Comparison of ENCODE assay signal across 33 cellular contexts in genomic region chr1:101088431-101088830, GRCh38.
DNase-seq lines count a peak whose midpoint lies in the region; ATAC-seq and TF ChIP-seq lines count a peak whose summit lies in the region.
"Had no signal": no experiment of that assay in that cellular context is flagged by ENCODE, and none has a peak within 500 bp of the region (broad histone marks: within the 10 kb centered on the region; RNA-seq: fewer than 3 reads in every experiment).

No MANE protein-coding gene starts in this region.

- H2BK5ac ChIP-seq in IMR-90 (ENCODE audit: low read depth, low read length, poor library complexity, severe bottlenecking) = no peak overlapping the region

- H4K91ac ChIP-seq in IMR-90 (ENCODE audit: insufficient read depth, low read depth, low read length) = no peak overlapping the region

- TF ChIP-seq POLR2A in IMR-90 (IDR thresholded peaks at IDR 0.05; ENCODE audit: low read depth, low read length) = no peak

- no peak overlapping the region for H3K4me2 ChIP-seq in IMR-90 (ENCODE audit: low read depth, low read length)
- H3K4me2 ChIP-seq: GM23338 had no signal

- H3K27me3 ChIP-seq in IMR-90 (ENCODE audit: control insufficient read depth, insufficient read depth, low read length) = no peaks in the 10 kb centered on the region

- no peak overlapping the region for H4K8ac ChIP-seq in IMR-90 (ENCODE audit: low read depth in 2 of 2, low read length in 2 of 2)

- peak overlapping the region; percentile 31 for H3K27ac Mint-ChIP-seq in activated CD8-positive, alpha-beta T cell treated with anti-CD3 and anti-CD28 coated beads for 36 hours
- peak overlapping the region in 6 of 10 donors; percentile 11 to 80 (median 50) for H3K27ac Mint-ChIP-seq in naive thymus-derived CD8-positive, alpha-beta T cell
- H3K27ac Mint-ChIP-seq in progenitor cell of endocrine pancreas = no peak overlapping the region
- H3K27ac Mint-ChIP-seq: GM23338; HFFc6; IgD-negative memory B cell; natural killer cell treated with Interleukin-12 subunit alpha and Interleukin-12 subunit beta and Interleukin-15 and Interleukin-18, amount 100 ng/mL, for 72 hours had no signal

- H4K20me1 ChIP-seq in IMR-90 (ENCODE audit: insufficient read depth, low read length) = no peaks in the 10 kb centered on the region

- no CpG with 5 or more reads among the region's 1 CpG for WGBS in IMR-90 (ENCODE audit: extremely low coverage in 2 of 2, insufficient read length in 1 of 2), 2 experiments

- H3K9ac ChIP-seq in IMR-90 (ENCODE audit: low read depth, low read length) = no peak overlapping the region

- peaks cover 2% of the 10 kb centered on the region for H3K9me3 Mint-ChIP-seq in activated CD8-positive, alpha-beta T cell treated with anti-CD3 and anti-CD28 coated beads for 36 hours
- H3K9me3 Mint-ChIP-seq in naive thymus-derived CD8-positive, alpha-beta T cell = peaks cover 0 to 6% (median 0%) of the 10 kb centered on the region in 9 donors
- no peaks in the 10 kb centered on the region for H3K9me3 Mint-ChIP-seq in progenitor cell of endocrine pancreas (ENCODE audit: low read depth)
- H3K9me3 Mint-ChIP-seq: GM23338; HFFc6; natural killer cell treated with Interleukin-12 subunit alpha and Interleukin-12 subunit beta and Interleukin-15 and Interleukin-18, amount 100 ng/mL, for 72 hours had no signal

- no peak overlapping the region for H2BK15ac ChIP-seq in IMR-90 (ENCODE audit: low read depth, low read length)

- H2AK5ac ChIP-seq in IMR-90 (ENCODE audit: low read depth, low read length) = no peak overlapping the region

- BruUV-seq in IMR-90 (replicated peaks; lab: Mats Ljungman, UMichigan) = no TSS peak

- H3K4me1 ChIP-seq in IMR-90 (ENCODE audit: control insufficient read depth, insufficient read depth, low read length) = no peaks in the 10 kb centered on the region
- H3K4me1 ChIP-seq: Caco-2, psoas muscle had no signal

- no peak for TF ChIP-seq RAD21 in IMR-90 (IDR thresholded peaks at IDR 0.05; ENCODE audit: low read length)

- H3K79me1 ChIP-seq in IMR-90 (ENCODE audit: low read depth in 1 of 2, low read length in 2 of 2) = no peaks in the 10 kb centered on the region

- H3K4me3 ChIP-seq in IMR-90 (ENCODE audit: insufficient read depth, low read depth, low read length) = no peak overlapping the region
- H3K4me3 ChIP-seq: GM23338, mucosa of descending colon, psoas muscle had no signal

- no peak overlapping the region for H3K27ac ChIP-seq in IMR-90 (ENCODE audit: insufficient read depth, low read length)
- H3K27ac ChIP-seq: 22Rv1, C4-2B, psoas muscle, RWPE1 had no signal

- H3K4me3 Mint-ChIP-seq in activated CD8-positive, alpha-beta T cell treated with anti-CD3 and anti-CD28 coated beads for 36 hours = no peak overlapping the region
- no peak overlapping the region for H3K4me3 Mint-ChIP-seq in naive thymus-derived CD8-positive, alpha-beta T cell
- no peak overlapping the region for H3K4me3 Mint-ChIP-seq in progenitor cell of endocrine pancreas (ENCODE audit: low read depth)
- H3K4me3 Mint-ChIP-seq: GM23338; HFFc6; IgD-negative memory B cell; natural killer cell treated with Interleukin-12 subunit alpha and Interleukin-12 subunit beta and Interleukin-15 and Interleukin-18, amount 100 ng/mL, for 72 hours had no signal

- no peak overlapping the region for H3K23ac ChIP-seq in IMR-90 (ENCODE audit: low read depth, low read length)

- no peaks in the 10 kb centered on the region for H3K27me3 Mint-ChIP-seq in activated CD8-positive, alpha-beta T cell treated with anti-CD3 and anti-CD28 coated beads for 36 hours
- H3K27me3 Mint-ChIP-seq in naive thymus-derived CD8-positive, alpha-beta T cell = no peaks in the 10 kb centered on the region
- no peaks in the 10 kb centered on the region for H3K27me3 Mint-ChIP-seq in progenitor cell of endocrine pancreas
- H3K27me3 Mint-ChIP-seq: IgD-negative memory B cell; natural killer cell treated with Interleukin-12 subunit alpha and Interleukin-12 subunit beta and Interleukin-15 and Interleukin-18, amount 100 ng/mL, for 72 hours had no signal

- H2BK20ac ChIP-seq in IMR-90 (ENCODE audit: low read depth, low read length) = no peak overlapping the region

- H3K36me3 Mint-ChIP-seq in activated CD8-positive, alpha-beta T cell treated with anti-CD3 and anti-CD28 coated beads for 36 hours (ENCODE audit: low read depth) = peaks cover 28% of the 10 kb centered on the region
- peaks cover 0 to 19% (median 16%) of the 10 kb centered on the region in 3 donors for H3K36me3 Mint-ChIP-seq in naive thymus-derived CD8-positive, alpha-beta T cell
- H3K36me3 Mint-ChIP-seq in progenitor cell of endocrine pancreas (ENCODE audit: insufficient read depth) = no peaks in the 10 kb centered on the region

- POLR2A ChIA-PET in IMR-90 (lab: Charles Lee; ENCODE audit: unreplicated experiment) = no interaction called here
- POLR2A ChIA-PET in activated CD8-positive, alpha-beta T cell treated with anti-CD3 and anti-CD28 coated beads for 36 hours (lab: Charles Lee) = interaction anchor here (1.0 kb wide), 1 partner anchor 50 kb away, joined by 3 read pairs; no protein-coding TSS in a partner anchor
- POLR2A ChIA-PET in naive thymus-derived CD8-positive, alpha-beta T cell (lab: Charles Lee) = interaction anchor here (0.6 to 1.1 kb wide), 3 partner anchors 9 to 35 kb away, joined by 3 to 4 read pairs (median 4); no protein-coding TSS in a partner anchor

- no peak overlapping the region for H3K18ac ChIP-seq in IMR-90 (ENCODE audit: low read depth, low read length)

- H4K5ac ChIP-seq in IMR-90 (ENCODE audit: low read depth, low read length) = no peak overlapping the region

- H3K9me3 ChIP-seq in IMR-90 (ENCODE audit: control insufficient read depth, insufficient read depth, low read length) = no peaks in the 10 kb centered on the region
- H3K9me3 ChIP-seq: Caco-2, mucosa of descending colon, psoas muscle had no signal

- peaks cover 2% of the 10 kb centered on the region; the same call in 1 of the 2 replicates for H3K9me1 ChIP-seq in IMR-90 (ENCODE audit: insufficient read depth, low read length)

- TF ChIP-seq CTCF in IMR-90 (conservative IDR thresholded peaks at IDR 0.05; ENCODE audit: low read depth, low read length) (no peak), progenitor cell of endocrine pancreas (IDR thresholded peaks at IDR 0.05; ENCODE audit: unreplicated experiment) (no peak)
- TF ChIP-seq CTCF in activated CD8-positive, alpha-beta T cell treated with anti-CD3 and anti-CD28 coated beads for 36 hours (IDR thresholded peaks at IDR 0.05) = no peak

- CTCF ChIA-PET in IMR-90 (lab: Yijun Ruan, JAX) = no interaction called here
- CTCF ChIA-PET in activated CD8-positive, alpha-beta T cell treated with anti-CD3 and anti-CD28 coated beads for 36 hours (lab: Charles Lee) = interaction anchor here (0.7 to 1.3 kb wide), 3 partner anchors 10 to 150 kb away, joined by 3 read pairs; no protein-coding TSS in a partner anchor

- DNase-seq in activated CD4-positive, CD25-positive, alpha-beta regulatory T cell (lab: John Stamatoyannopoulos, UW) = no peak
- DNase-seq in IMR-90 (peak; percentile 7), progenitor cell of endocrine pancreas (ENCODE audit: low spot score, unreplicated experiment) (no peak), NCI-H2227 (lab: John Stamatoyannopoulos, UW; ENCODE audit: unreplicated experiment) (no peak)
- peak; percentile 23 for DNase-seq in activated CD8-positive, alpha-beta T cell treated with anti-CD3 and anti-CD28 coated beads for 36 hours
- no peak for DNase-seq in naive thymus-derived CD8-positive, alpha-beta T cell
- DNase-seq: activated CD4-positive, alpha-beta T cell treated with anti-CD3 and anti-CD28 coated beads for 1 hour; activated naive CD4-positive, alpha-beta T cell treated with Interleukin-2 at 50 U/mL for 16 hours; anterior cingulate cortex; Caco-2; DMS53; effector CD4-positive, alpha-beta T cell; HFFc6; hippocampal formation; left cardiac atrium; mucosa of descending colon; NCI-H1092 treated with DMSO at 0.1 percent for 48 hours; NCI-H1694 treated with DMSO at 0.1 percent for 48 hours; NCI-H510A; occipital lobe; psoas muscle; stimulated activated CD4-positive, alpha-beta T cell treated with anti-CD3 and anti-CD28 coated beads, Interleukin-12 subunit alpha, Interleukin-12 subunit beta, amount 100 ng/mL, for 4 hours; stimulated activated CD4-positive, alpha-beta T cell treated with anti-CD3 and anti-CD28 coated beads, Interleukin-2, amount 100 ng/mL, for 48 hours; T-helper 1 cell had no signal

- H3K4ac ChIP-seq in IMR-90 (ENCODE audit: low read depth, low read length) = no peak overlapping the region

- H3K4me1 Mint-ChIP-seq in activated CD8-positive, alpha-beta T cell treated with anti-CD3 and anti-CD28 coated beads for 36 hours (ENCODE audit: low read depth) = peaks cover 31% of the 10 kb centered on the region
- H3K4me1 Mint-ChIP-seq in naive thymus-derived CD8-positive, alpha-beta T cell = peaks cover 10 to 36% (median 23%) of the 10 kb centered on the region in 4 donors
- no peaks in the 10 kb centered on the region for H3K4me1 Mint-ChIP-seq in progenitor cell of endocrine pancreas (ENCODE audit: low read depth)
- H3K4me1 Mint-ChIP-seq: GM23338 had no signal

- dilution Hi-C loops in IMR-90 (cut with HindIII; ENCODE audit: low sequenced_read_pairs, unreplicated experiment) = no loop called here

- intact Hi-C loops in IMR-90 (cut with micrococcal nuclease) = no loop called here
- intact Hi-C loops in activated CD8-positive, alpha-beta T cell treated with anti-CD3 and anti-CD28 coated beads for 36 hours (cut with micrococcal nuclease) = no loop called here

- H2AK9ac ChIP-seq in IMR-90 (replicated peaks; ENCODE audit: low read depth, low read length, poor library complexity) = no peak overlapping the region

- in situ Hi-C loops in IMR-90 (cut with MboI; ENCODE audit: low sequenced_read_pairs) = no loop called here

- H3K56ac ChIP-seq in IMR-90 (ENCODE audit: extremely low read depth, insufficient read depth, low read length) = no peak overlapping the region

- H3K14ac ChIP-seq in IMR-90 (replicated peaks; ENCODE audit: low read depth, low read length) = no peak overlapping the region

- peak; percentile 92 to 95 for ATAC-seq in activated CD4-positive, CD25-positive, alpha-beta regulatory T cell treated with anti-CD3 and anti-CD28 coated beads, Interleukin-2, amount 50 U/mL, for 24 hours
- ATAC-seq in IMR-90 (ENCODE audit: low read depth) (no peak), GM21576 (IDR thresholded peaks at IDR 0.05; ENCODE audit: unreplicated experiment) (no peak)
- ATAC-seq in activated CD8-positive, alpha-beta T cell treated with anti-CD3 and anti-CD28 coated beads for 36 hours = peak; percentile 89
- ATAC-seq in naive thymus-derived CD8-positive, alpha-beta T cell = peak in 1 of 2 donors; percentile 28
- ATAC-seq: GM23338; left cardiac atrium; mucosa of descending colon; natural killer cell treated with Interleukin-12 subunit alpha and Interleukin-12 subunit beta and Interleukin-15 and Interleukin-18, amount 100 ng/mL, for 72 hours; psoas muscle; sciatic nerve had no signal

- no peak overlapping the region for H2AFZ ChIP-seq in IMR-90 (replicated peaks; ENCODE audit: low read length, poor library complexity)
- H2AFZ ChIP-seq: GM23338 had no signal

- no peaks in the 10 kb centered on the region for H3K36me3 ChIP-seq in IMR-90 (ENCODE audit: control insufficient read depth, insufficient read depth, low read length)

- H2BK120ac ChIP-seq in IMR-90 (ENCODE audit: low read depth, low read length) = no peak overlapping the region

TF ChIP-seq in IMR-90, 13 proteins besides CTCF, POLR2A, EP300 and RAD21:
- TF ChIP-seq MAZ (IDR thresholded peaks at IDR 0.05; ENCODE audit: borderline replicate concordance, low read depth, low read length) (no peak), BHLHE40 (IDR thresholded peaks at IDR 0.05; ENCODE audit: low read depth, low read length) (no peak)

Comparison
In these comparisons a context has a peak if more than half of its experiments do, and no peak if none do; other contexts are left out.
1. ATAC-seq: peak in activated CD4-positive, CD25-positive, alpha-beta regulatory T cell treated with anti-CD3 and anti-CD28 coated beads, Interleukin-2, amount 50 U/mL, for 24 hours (2 of 2) and activated CD8-positive, alpha-beta T cell treated with anti-CD3 and anti-CD28 coated beads for 36 hours (single experiment); none in IMR-90 (single experiment) and GM21576 (single experiment).
2. DNase-seq: peak in IMR-90 (single experiment) and activated CD8-positive, alpha-beta T cell treated with anti-CD3 and anti-CD28 coated beads for 36 hours (single experiment); none in activated CD4-positive, CD25-positive, alpha-beta regulatory T cell (0 of 4), naive thymus-derived CD8-positive, alpha-beta T cell (0 of 10), progenitor cell of endocrine pancreas (single experiment) and NCI-H2227 (single experiment).